22 cellular contexts compared by ENCODE assay signal in the genomic region with DNA sequence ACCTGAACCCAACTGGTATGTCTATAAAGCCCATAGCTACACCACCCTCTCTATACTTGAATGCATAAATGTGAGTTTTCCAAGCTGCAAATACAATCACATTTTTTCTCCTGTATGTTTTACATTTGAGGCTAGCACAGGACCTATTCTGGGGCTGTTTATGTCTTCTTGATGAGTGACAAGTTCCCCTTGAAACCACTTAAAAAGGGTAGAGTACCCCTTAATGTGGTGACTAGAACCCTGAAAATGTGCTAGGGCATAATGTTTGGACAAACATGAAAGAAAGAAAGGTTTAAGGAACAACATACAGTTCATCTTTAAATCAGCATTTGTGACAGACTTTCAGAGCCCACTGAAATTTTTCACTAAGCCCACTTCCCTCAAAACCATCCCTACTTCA. TPM values are rescaled to one million over a fixed set of nuclear protein-coding genes. Genes with fewer than 3 reads are reported as not detected.
DNase-seq lines count a peak whose midpoint lies in the region; ATAC-seq and TF ChIP-seq lines count a peak whose summit lies in the region.
"Had no signal": no experiment of that assay in that cellular context is flagged by ENCODE, and none has a peak within 500 bp of the region (broad histone marks: within the 10 kb centered on the region; RNA-seq: fewer than 3 reads in every experiment).

No MANE protein-coding gene starts in this region.

- no TSS peak for BruUV-seq in IMR-90 (replicated peaks; lab: Mats Ljungman, UMichigan)

- TF ChIP-seq CTCF in IMR-90 (conservative IDR thresholded peaks at IDR 0.05; ENCODE audit: low read depth, low read length) (no peak), adrenal gland (IDR thresholded peaks at IDR 0.05) (no peak)

- H3K4ac ChIP-seq in IMR-90 (ENCODE audit: low read depth, low read length) (0 out of 2 replicates have a peak overlapping the region, but pooled peaks have one; percentile 1), mesenchymal stem cell (ENCODE audit: low read depth in 1 of 2, low read length in 2 of 2) (peak overlapping the region in 1 of 2 experiments; percentile 47)

- no peak overlapping the region for H3K56ac ChIP-seq in IMR-90 (ENCODE audit: extremely low read depth, insufficient read depth, low read length)

- TF ChIP-seq RAD21 in IMR-90 (IDR thresholded peaks at IDR 0.05; ENCODE audit: low read length): no peak

- H2AK9ac ChIP-seq in IMR-90 (replicated peaks; ENCODE audit: low read depth, low read length, poor library complexity): no peak overlapping the region

- ATAC-seq in IMR-90 (ENCODE audit: low read depth) (no peak), HG02588 (IDR thresholded peaks at IDR 0.05; ENCODE audit: unreplicated experiment) (no peak)
- ATAC-seq: A549 had no signal

- H3K36me3 ChIP-seq in ACC112 (ENCODE audit: insufficient read depth, low read length) (no peaks in the 10 kb centered on the region), IMR-90 (ENCODE audit: control insufficient read depth, insufficient read depth, low read length) (no peaks in the 10 kb centered on the region), adrenal gland (replicated peaks in 1 of 2) (no peaks in the 10 kb centered on the region), mesenchymal stem cell (ENCODE audit: control insufficient read depth in 1 of 2, insufficient read depth in 2 of 2, low read depth in 1 of 2, low read length in 2 of 2) (no peaks in the 10 kb centered on the region)
- H3K36me3 ChIP-seq: BLaER1 treated with 17β-estradiol and CSF1 and Interleukin-3, amounts not matched to agents 10 nM and 100 nM had no signal

- H3K4me3 ChIP-seq in ACC112 (ENCODE audit: low read depth, low read length) (peak overlapping the region; percentile 37; the same call in 1 of the 2 replicates), IMR-90 (ENCODE audit: insufficient read depth, low read depth, low read length) (no peak overlapping the region), adrenal gland (no peak overlapping the region), mesenchymal stem cell (ENCODE audit: insufficient read depth in 1 of 2, low read depth in 1 of 2, low read length in 2 of 2) (no peak overlapping the region)
- H3K4me3 ChIP-seq: A549; BLaER1 treated with 17β-estradiol and CSF1 and Interleukin-3, amounts not matched to agents 10 nM and 100 nM; SK-N-MC had no signal

- H3K9me1 ChIP-seq in IMR-90 (ENCODE audit: insufficient read depth, low read length): peaks cover 7% of the 10 kb centered on the region

- H4K91ac ChIP-seq in IMR-90 (ENCODE audit: insufficient read depth, low read depth, low read length) (no peak overlapping the region; the same call in 1 of the 2 replicates), mesenchymal stem cell (ENCODE audit: low read length) (no peak overlapping the region)

- no peak for DNase-seq in IMR-90
- no peak for DNase-seq in adrenal gland
- DNase-seq in mesenchymal stem cell: no peak
- no peak for DNase-seq in AG20443 (ENCODE audit: low spot score)
- no peak for DNase-seq in NCI-H510A (lab: John Stamatoyannopoulos, UW)
- DNase-seq in NAMALWA (ENCODE audit: low spot score): no peak
- DNase-seq: DMS53, H7, KBM-7, MV-4-11, NCI-H1417, NCI-H187, NCI-H2107, NCI-H510A treated with DMSO at 0.1 percent for 48 hours, NCI-H82, OCI-M1, SHP77 had no signal

- TF ChIP-seq POLR2A in IMR-90 (IDR thresholded peaks at IDR 0.05; ENCODE audit: low read depth, low read length) (no peak), adrenal gland (IDR thresholded peaks at IDR 0.05) (no peak)

- peak overlapping the region; percentile 41 to 45; a peak in 2 of 4 replicates for H4K8ac ChIP-seq in IMR-90 (ENCODE audit: low read depth in 2 of 2, low read length in 2 of 2)
- H4K8ac ChIP-seq in mesenchymal stem cell (ENCODE audit: low read length): no peak overlapping the region

- peak overlapping the region; percentile 58; the same call in 1 of the 2 replicates for H2BK20ac ChIP-seq in IMR-90 (ENCODE audit: low read depth, low read length)

- no peak overlapping the region for H4K5ac ChIP-seq in IMR-90 (ENCODE audit: low read depth, low read length)

- H3K23ac ChIP-seq in IMR-90 (ENCODE audit: low read depth, low read length): no peak overlapping the region; the same call in 1 of the 2 replicates
- no peak overlapping the region for H3K23ac ChIP-seq in mesenchymal stem cell (ENCODE audit: low read length in 2 of 2)

- H3K9me3 ChIP-seq in IMR-90 (ENCODE audit: control insufficient read depth, insufficient read depth, low read length) (no peaks in the 10 kb centered on the region), adrenal gland (replicated peaks in 1 of 3) (no peaks in the 10 kb centered on the region), mesenchymal stem cell (ENCODE audit: control insufficient read depth, low read length) (no peaks in the 10 kb centered on the region)
- H3K9me3 ChIP-seq: A549; BLaER1 treated with 17β-estradiol and CSF1 and Interleukin-3, amounts not matched to agents 10 nM and 100 nM had no signal

- no peak overlapping the region for H2BK12ac ChIP-seq in mesenchymal stem cell (ENCODE audit: low read length in 2 of 2)

- H3K79me1 ChIP-seq in IMR-90 (ENCODE audit: low read depth in 1 of 2, low read length in 2 of 2) (no peaks in the 10 kb centered on the region), mesenchymal stem cell (replicated peaks; ENCODE audit: low read length, poor library complexity, severe bottlenecking) (no peaks in the 10 kb centered on the region)

- no peaks in the 10 kb centered on the region for H4K20me1 ChIP-seq in IMR-90 (ENCODE audit: insufficient read depth, low read length)
- H4K20me1 ChIP-seq: BLaER1 treated with 17β-estradiol and CSF1 and Interleukin-3, amounts not matched to agents 10 nM and 100 nM had no signal

- H3K27me3 ChIP-seq in ACC112 (ENCODE audit: insufficient read depth, low read length) (no peaks in the 10 kb centered on the region), IMR-90 (ENCODE audit: control insufficient read depth, insufficient read depth, low read length) (no peaks in the 10 kb centered on the region), adrenal gland (no peaks in the 10 kb centered on the region), mesenchymal stem cell (ENCODE audit: control insufficient read depth in 1 of 2, insufficient read depth in 1 of 2, low read length in 2 of 2) (no peaks in the 10 kb centered on the region)
- H3K27me3 ChIP-seq: BLaER1 treated with 17β-estradiol and CSF1 and Interleukin-3, amounts not matched to agents 10 nM and 100 nM had no signal

- H2AFZ ChIP-seq in ACC112 (ENCODE audit: low read length, unreplicated experiment) (peak overlapping the region; percentile 93), IMR-90 (replicated peaks; ENCODE audit: low read length, poor library complexity) (no peak overlapping the region), mesenchymal stem cell (ENCODE audit: low read depth, low read length) (no peak overlapping the region)

- POLR2A ChIA-PET in IMR-90 (lab: Charles Lee; ENCODE audit: unreplicated experiment): no interaction called here

- intact Hi-C loops in IMR-90 (cut with micrococcal nuclease): no loop called here
- intact Hi-C loops in adrenal gland (cut with DNase I): no loop called here

- H3K14ac ChIP-seq in IMR-90 (replicated peaks; ENCODE audit: low read depth, low read length) (no peak overlapping the region; the same call in 1 of the 2 replicates), mesenchymal stem cell (ENCODE audit: low read length in 2 of 2) (no peak overlapping the region)

- peak overlapping the region; percentile 87 for H3K27ac ChIP-seq in ACC112 (ENCODE audit: low read depth, low read length)
- no peak overlapping the region for H3K27ac ChIP-seq in IMR-90 (ENCODE audit: insufficient read depth, low read length)
- H3K27ac ChIP-seq in adrenal gland: peak overlapping the region in 3 of 5 donors; percentile 8 to 67 (median 59)
- H3K27ac ChIP-seq in mesenchymal stem cell (ENCODE audit: low read length, poor library complexity, severe bottlenecking): no peak overlapping the region
- H3K27ac ChIP-seq: BLaER1 treated with 17β-estradiol and CSF1 and Interleukin-3, amounts not matched to agents 10 nM and 100 nM; SK-N-MC had no signal

- H3K79me2 ChIP-seq in ACC112 (ENCODE audit: control insufficient read depth, insufficient read depth, low read length, unreplicated experiment): no peaks in the 10 kb centered on the region

- H3K4me1 ChIP-seq in ACC112 (ENCODE audit: control insufficient read depth, insufficient read depth, low read length, unreplicated experiment): peaks cover 30% of the 10 kb centered on the region
- H3K4me1 ChIP-seq in IMR-90 (ENCODE audit: control insufficient read depth, insufficient read depth, low read length): no peaks in the 10 kb centered on the region
- H3K4me1 ChIP-seq in adrenal gland (replicated peaks in 1 of 2): peaks cover 7 to 20% of the 10 kb centered on the region in 2 donors
- H3K4me1 ChIP-seq in mesenchymal stem cell (ENCODE audit: control insufficient read depth, insufficient read depth, low read depth, low read length): peaks cover 2% of the 10 kb centered on the region
- H3K4me1 ChIP-seq: BLaER1 treated with 17β-estradiol and CSF1 and Interleukin-3, amounts not matched to agents 10 nM and 100 nM had no signal

- H3K4me2 ChIP-seq in IMR-90 (ENCODE audit: low read depth, low read length): no peak overlapping the region
- no peak overlapping the region for H3K4me2 ChIP-seq in mesenchymal stem cell (ENCODE audit: low read length, poor library complexity, severe bottlenecking)
- H3K4me2 ChIP-seq: A549; BLaER1 treated with 17β-estradiol and CSF1 and Interleukin-3, amounts not matched to agents 10 nM and 100 nM had no signal

- H3K18ac ChIP-seq in IMR-90 (ENCODE audit: low read depth, low read length) (peak overlapping the region; percentile 55), mesenchymal stem cell (ENCODE audit: low read depth in 1 of 2, low read length in 2 of 2) (peak overlapping the region in 1 of 2 experiments; percentile 9)

- dilution Hi-C loops in IMR-90 (cut with HindIII; ENCODE audit: low sequenced_read_pairs, unreplicated experiment): no loop called here

- H2BK120ac ChIP-seq in IMR-90 (ENCODE audit: low read depth, low read length): peak overlapping the region; percentile 67
- H2BK120ac ChIP-seq in mesenchymal stem cell (ENCODE audit: low read depth, low read length): no peak overlapping the region

- no peak overlapping the region for H2BK5ac ChIP-seq in IMR-90 (ENCODE audit: low read depth, low read length, poor library complexity, severe bottlenecking)
- H2BK5ac ChIP-seq in mesenchymal stem cell (ENCODE audit: low read depth, low read length, poor library complexity, severe bottlenecking): no peak overlapping the region

- H3K9ac ChIP-seq in IMR-90 (ENCODE audit: low read depth, low read length) (no peak overlapping the region), mesenchymal stem cell (ENCODE audit: low read length) (peak overlapping the region; percentile 37)
- H3K9ac ChIP-seq: BLaER1 treated with 17β-estradiol and CSF1 and Interleukin-3, amounts not matched to agents 10 nM and 100 nM had no signal

- in situ Hi-C loops in IMR-90 (cut with MboI; ENCODE audit: low sequenced_read_pairs): no loop called here

- CTCF ChIA-PET in IMR-90 (lab: Yijun Ruan, JAX): no interaction called here

- H2BK15ac ChIP-seq in IMR-90 (ENCODE audit: low read depth, low read length) (peak overlapping the region; percentile 32; the same call in 1 of the 3 replicates), mesenchymal stem cell (ENCODE audit: low read depth, poor library complexity, severe bottlenecking) (no peak overlapping the region)

- no peak overlapping the region for H2AK5ac ChIP-seq in IMR-90 (ENCODE audit: low read depth, low read length)
- H2AK5ac ChIP-seq in mesenchymal stem cell (ENCODE audit: low read length, severe bottlenecking): no peak overlapping the region

RNA-seq across cellular contexts. Expression of gene GLIS3, which starts 25.2 kb away (rescaled TPM):
- total RNA-seq in IMR-90 (2012; rRNA removed): 22.5 and 22.8 TPM in 2 replicates
- polyA plus RNA-seq in IMR-90 (2012; rRNA removed): 5.7 TPM in 2 replicates
- 3.0 and 3.7 TPM in 2 replicates for polyA plus RNA-seq in IMR-90 (2012; cell fraction: cytosol; rRNA removed)
- 5.5 and 9.3 TPM in 2 replicates for polyA plus RNA-seq in IMR-90 (2012; cell fraction: nucleus; rRNA removed; ENCODE audit: low replicate concordance)
- total RNA-seq in adrenal gland: 10 to 100 TPM in 2 of 8 donors, 1 to 10 TPM in 6; 5.0 to 20.2 (median 8.9) TPM
- 1 to 10 TPM; 1.1 to 4.9 (median 1.4) TPM for polyA plus RNA-seq in adrenal gland
- polyA plus RNA-seq in mesenchymal stem cell (2013, experiment 1 of 2): 19.0 TPM
- polyA plus RNA-seq in mesenchymal stem cell (2013, experiment 2 of 2): 18.8 TPM

Comparison
In these comparisons a context has a peak if more than half of its experiments do, and no peak if none do; other contexts are left out.
1. H3K27ac ChIP-seq: peak in ACC112 (single experiment) and adrenal gland (3 of 5); none in IMR-90 (single experiment) and mesenchymal stem cell (single experiment).